17 cellular contexts compared by ENCODE assay signal in the genomic region with DNA sequence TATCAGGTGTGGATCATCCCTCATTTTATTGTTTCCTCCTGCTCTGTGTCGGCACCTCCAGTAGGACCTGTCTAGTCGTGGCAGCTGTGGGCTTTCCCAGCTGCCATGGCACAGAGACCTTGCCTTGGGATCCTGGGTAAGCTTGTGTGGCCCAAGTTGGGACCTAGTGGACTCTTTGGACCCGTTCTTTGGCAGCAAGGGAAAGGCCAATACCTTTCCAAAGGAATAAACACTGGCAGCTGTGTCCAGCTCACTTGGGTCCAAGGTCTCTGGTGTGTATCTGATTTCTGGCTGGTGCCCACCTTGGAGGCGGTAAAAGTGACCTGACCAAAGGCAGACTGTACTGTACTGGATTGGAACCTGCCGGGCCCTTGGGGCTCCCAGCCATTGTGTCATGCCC. TPM values are rescaled to one million over a fixed set of nuclear protein-coding genes. Genes with fewer than 3 reads are reported as not detected.
A peak's percentile ranks its signal among the peaks of the same experiment; 100 is the strongest.
DNase-seq lines count a peak whose midpoint lies in the region; ATAC-seq and TF ChIP-seq lines count a peak whose summit lies in the region.
"Had no signal": no experiment of that assay in that cellular context is flagged by ENCODE, and none has a peak within 500 bp of the region (broad histone marks: within the 10 kb centered on the region; RNA-seq: fewer than 3 reads in every experiment).

No MANE protein-coding gene starts in this region.

- H4K91ac ChIP-seq in trophoblast cell (ENCODE audit: low read depth, low read length) = no peak overlapping the region

- H2BK12ac ChIP-seq in trophoblast cell (ENCODE audit: low read length) = no peak overlapping the region

- H3K79me2 ChIP-seq in GM23338 (replicated peaks; ENCODE audit: insufficient read depth) (peaks cover 24% of the 10 kb centered on the region; the same call in 1 of the 2 replicates), trophoblast cell (ENCODE audit: control insufficient read depth, insufficient read depth, low read length, poor library complexity) (no peaks in the 10 kb centered on the region)

- H4K8ac ChIP-seq in trophoblast cell (ENCODE audit: low read depth, low read length) = no peak overlapping the region

- ATAC-seq in GM23338 (no peak), right lobe of liver (peak; percentile 88 to 96 (median 96)), HG03108 (IDR thresholded peaks at IDR 0.05; ENCODE audit: unreplicated experiment) (no peak)
- ATAC-seq: A549 had no signal

- no peak overlapping the region for H3K9ac ChIP-seq in trophoblast cell (ENCODE audit: low read length)
- H3K9ac ChIP-seq: GM23248 had no signal

- intact Hi-C loops in right lobe of liver (cut with DNase I) = no loop called here
- intact Hi-C loops in sigmoid colon (cut with DNase I) = no loop called here

- no peak overlapping the region for H3K4me2 ChIP-seq in GM23338
- H3K4me2 ChIP-seq in trophoblast cell (ENCODE audit: low read length) = no peak overlapping the region
- H3K4me2 ChIP-seq: A549 had no signal

- H3K9me3 Mint-ChIP-seq in GM23338 (no peaks in the 10 kb centered on the region), immature natural killer cell (no peaks in the 10 kb centered on the region)
- H3K9me3 Mint-ChIP-seq: CD4-positive, alpha-beta T cell had no signal

- H3K27me3 Mint-ChIP-seq in GM23338 (ENCODE audit: insufficient read depth, low read depth, poor library complexity) = peaks cover 2% of the 10 kb centered on the region
- peaks cover 0 to 6% (median 5%) of the 10 kb centered on the region in 3 donors for H3K27me3 Mint-ChIP-seq in immature natural killer cell (ENCODE audit: low read depth in 3 of 3)
- H3K27me3 Mint-ChIP-seq: CD4-positive, alpha-beta T cell had no signal

- no peaks in the 10 kb centered on the region for H3K4me1 ChIP-seq in GM23338 (ENCODE audit: insufficient read depth)
- H3K4me1 ChIP-seq in right lobe of liver = peaks cover 0 to 13% (median 4%) of the 10 kb centered on the region in 4 donors
- H3K4me1 ChIP-seq in trophoblast cell (ENCODE audit: control insufficient read depth in 1 of 2, insufficient read depth in 2 of 2, low read length in 2 of 2) = no peaks in the 10 kb centered on the region
- peaks cover 0 to 3% (median 0%) of the 10 kb centered on the region in 4 donors for H3K4me1 ChIP-seq in sigmoid colon
- H3K4me1 ChIP-seq: A549, Caco-2 had no signal

- H3K27ac Mint-ChIP-seq in GM23338 = 0 out of 2 replicates have a peak overlapping the region, but pooled peaks have one; percentile 19
- H3K27ac Mint-ChIP-seq in immature natural killer cell = peak overlapping the region in 5 of 6 donors; percentile 24 to 92 (median 81)
- H3K27ac Mint-ChIP-seq: CD4-positive, alpha-beta T cell had no signal

- WGBS in right lobe of liver (ENCODE audit: insufficient coverage, low coverage, low lambda C conversion rate, missing lambda C conversion rate) = 61% methylated on average over 2 of the region's 5 CpGs
- WGBS in trophoblast cell (ENCODE audit: extremely low coverage, insufficient coverage, insufficient read length) = no CpG with 5 or more reads among the region's 5 CpGs
- 94 to 96% methylated on average over 5 of the region's 5 CpGs for WGBS in sigmoid colon, 2 donors

- H3K36me3 ChIP-seq in GM23338 (ENCODE audit: insufficient read depth) (no peaks in the 10 kb centered on the region), right lobe of liver (no peaks in the 10 kb centered on the region), trophoblast cell (ENCODE audit: control insufficient read depth in 1 of 2, insufficient read depth in 2 of 2, low read length in 2 of 2) (peaks cover 10 to 13% of the 10 kb centered on the region in 2 experiments), sigmoid colon (no peaks in the 10 kb centered on the region)

- H4K12ac ChIP-seq in trophoblast cell (ENCODE audit: low read depth, low read length) = no peak overlapping the region

- H3K18ac ChIP-seq in trophoblast cell (ENCODE audit: low read length) = no peak overlapping the region

- H3K14ac ChIP-seq in trophoblast cell (ENCODE audit: low read length) = no peak overlapping the region

- no peaks in the 10 kb centered on the region for H3K79me1 ChIP-seq in trophoblast cell (ENCODE audit: low read length)

- H2BK5ac ChIP-seq in trophoblast cell (ENCODE audit: low read depth, low read length, poor library complexity) = no peak overlapping the region

- H2AFZ ChIP-seq in GM23338 (no peak overlapping the region), trophoblast cell (ENCODE audit: insufficient read depth, low read length, poor library complexity) (no peak overlapping the region)
- H2AFZ ChIP-seq: GM23248 had no signal

- H3K27ac ChIP-seq in GM23338 (ENCODE audit: low read depth) (no peak overlapping the region), right lobe of liver (peak overlapping the region in 1 of 3 donors; percentile 49), trophoblast cell (ENCODE audit: low read depth, low read length) (no peak overlapping the region), sigmoid colon (no peak overlapping the region)
- H3K27ac ChIP-seq: 22Rv1, A549, C4-2B, GM23248, HL-60 had no signal

- H3K4me3 ChIP-seq in GM23338 (no peak overlapping the region), right lobe of liver (no peak overlapping the region), trophoblast cell (ENCODE audit: low read depth, low read length) (peak overlapping the region; percentile 20), sigmoid colon (no peak overlapping the region)
- H3K4me3 ChIP-seq: A549, GM23248 had no signal

- H3K36me3 Mint-ChIP-seq in GM23338 (ENCODE audit: low read depth) (no peaks in the 10 kb centered on the region; the same call in 1 of the 3 replicates), immature natural killer cell (peaks cover 17 to 35% (median 25%) of the 10 kb centered on the region in 3 donors)

- DNase-seq in GM23338 (ENCODE audit: low spot score) (no peak), immature natural killer cell (no peak), right lobe of liver (peak in 2 of 3 donors; percentile 74 to 87), trophoblast cell (no peak), amniotic stem cell (lab: John Stamatoyannopoulos, UW) (no peak), sigmoid colon (no peak)
- DNase-seq in stimulated activated CD4-positive, alpha-beta T cell treated with anti-CD3 and anti-CD28 coated beads, Interleukin-4, amount 100 ng/mL, for 4 hours = no peak
- DNase-seq: AML-193; Caco-2; CD4-positive, alpha-beta T cell; GM23248; HCEC 1CT had no signal

- no peak for TF ChIP-seq EP300 in sigmoid colon (IDR thresholded peaks at IDR 0.05)

- H3F3A ChIP-seq in GM23338 (replicated peaks; ENCODE audit: low read depth) = no peaks in the 10 kb centered on the region

- TF ChIP-seq POLR2A in right lobe of liver (IDR thresholded peaks at IDR 0.05) = no peak
- TF ChIP-seq POLR2A in sigmoid colon (IDR thresholded peaks at IDR 0.05) = no peak

- no peaks in the 10 kb centered on the region; the same call in 2 of the 3 replicates for H3K4me1 Mint-ChIP-seq in GM23338
- H3K4me1 Mint-ChIP-seq in immature natural killer cell = peaks cover 57 to 95% of the 10 kb centered on the region in 2 donors

- H3K23ac ChIP-seq in trophoblast cell (ENCODE audit: low read length) = no peak overlapping the region

- no peak overlapping the region for H2BK120ac ChIP-seq in trophoblast cell (ENCODE audit: insufficient read depth, low read length, poor library complexity)

- no peaks in the 10 kb centered on the region for H3K9me3 ChIP-seq in right lobe of liver
- H3K9me3 ChIP-seq in trophoblast cell (ENCODE audit: insufficient read depth, low read depth, low read length) = no peaks in the 10 kb centered on the region
- H3K9me3 ChIP-seq in sigmoid colon = no peaks in the 10 kb centered on the region
- H3K9me3 ChIP-seq: A549, Caco-2 had no signal

- H3K4me3 Mint-ChIP-seq in GM23338 (no peak overlapping the region), immature natural killer cell (peak overlapping the region in 1 of 5 donors; percentile 7)
- H3K4me3 Mint-ChIP-seq: CD4-positive, alpha-beta T cell had no signal

- H2AK5ac ChIP-seq in trophoblast cell (ENCODE audit: low read length) = no peak overlapping the region

- TF ChIP-seq CTCF in GM23338 (conservative IDR thresholded peaks at IDR 0.05; ENCODE audit: low read depth in 2 of 2) = no peak
- no peak for TF ChIP-seq CTCF in right lobe of liver (IDR thresholded peaks at IDR 0.05)
- no peak for TF ChIP-seq CTCF in sigmoid colon (IDR thresholded peaks at IDR 0.05)

- no peaks in the 10 kb centered on the region for H3K9me2 ChIP-seq in GM23338 (ENCODE audit: insufficient read depth)

- H3K27me3 ChIP-seq in GM23338 (ENCODE audit: insufficient read depth) (no peaks in the 10 kb centered on the region), right lobe of liver (no peaks in the 10 kb centered on the region), trophoblast cell (ENCODE audit: insufficient read depth, low read length) (no peaks in the 10 kb centered on the region), sigmoid colon (no peaks in the 10 kb centered on the region)

- no peak overlapping the region for H3K4ac ChIP-seq in trophoblast cell (ENCODE audit: low read depth, low read length)

- H4K20me1 ChIP-seq in GM23338 (replicated peaks; ENCODE audit: insufficient read depth) = peaks cover 14% of the 10 kb centered on the region; the same call in 1 of the 2 replicates

RNA-seq across cellular contexts. Expression of gene DIP2A, which starts 21.8 kb away (rescaled TPM):
- total RNA-seq in GM23338 (2014; rRNA removed; shearing (Covaris generic)) = 34.4 and 36.3 TPM in 2 replicates
- 15.9 and 18.5 TPM in 2 replicates for polyA plus RNA-seq in GM23338 (2016; fragmentation: Nextera tagmentation; extraction: Ambion mirVana)
- polyA plus RNA-seq in immature natural killer cell = 10 to 100 TPM; 23.1 to 64.8 (median 26.9) TPM
- 10 to 100 TPM; 12.3 to 14.4 (median 13.1) TPM for total RNA-seq in right lobe of liver
- 21.7 and 21.9 TPM in 2 replicates for polyA plus RNA-seq in trophoblast cell (2013)
- total RNA-seq in sigmoid colon = 10 to 100 TPM; 22.8 to 49.3 (median 25.5) TPM
- 10 to 100 TPM in 2 of 3 donors, 1 to 10 TPM in 1; 9.0 to 27.5 (median 11.4) TPM for polyA plus RNA-seq in sigmoid colon

Comparison
In these comparisons a context has a peak if more than half of its experiments do, and no peak if none do; other contexts are left out.
1. ATAC-seq: peak in right lobe of liver (4 of 4); none in GM23338 (single experiment) and HG03108 (single experiment).
2. DNase-seq: peak in right lobe of liver (2 of 3); none in GM23338 (single experiment), immature natural killer cell (0 of 3), trophoblast cell (0 of 2), amniotic stem cell (single experiment), sigmoid colon (single experiment) and stimulated activated CD4-positive, alpha-beta T cell treated with anti-CD3 and anti-CD28 coated beads, Interleukin-4, amount 100 ng/mL, for 4 hours (0 of 2).